ENCODE assay signal across 21 cellular contexts in genomic region chr18:59266019-59266369, GRCh38. TPM values are rescaled to one million over a fixed set of nuclear protein-coding genes. Genes with fewer than 3 reads are reported as not detected.
A peak's percentile ranks its signal among the peaks of the same experiment; 100 is the strongest.
DNase-seq lines count a peak whose midpoint lies in the region; ATAC-seq and TF ChIP-seq lines count a peak whose summit lies in the region.
"Had no signal": no experiment of that assay in that cellular context is flagged by ENCODE, and none has a peak within 500 bp of the region (broad histone marks: within the 10 kb centered on the region; RNA-seq: fewer than 3 reads in every experiment).

No MANE protein-coding gene starts in this region.

- H3K79me1 ChIP-seq in H9 (ENCODE audit: insufficient read depth, low read depth, low read length, poor library complexity, severe bottlenecking) = no peaks in the 10 kb centered on the region

- no peak overlapping the region for H2BK20ac ChIP-seq in H9 (ENCODE audit: low read depth, low read length, poor library complexity, severe bottlenecking)

- H3K9ac ChIP-seq in H9 (ENCODE audit: extremely low read depth, insufficient read length, low read length) = no peak overlapping the region

- CTCF ChIA-PET in activated CD8-positive, alpha-beta T cell treated with anti-CD3 and anti-CD28 coated beads for 36 hours (lab: Charles Lee) = interaction anchor here (1.1 to 3.1 kb wide), 2 partner anchors 10 to 17 kb away, joined by 3 to 12 read pairs; no protein-coding TSS in a partner anchor
- CTCF ChIA-PET in activated CD8-positive, alpha-beta T cell treated with anti-CD3 and anti-CD28 coated beads, Interleukin-2, amount 10 ng/mL, durations not matched to agents 7 days and 5 days (lab: Charles Lee) = interaction anchor here (1.3 to 1.8 kb wide), 3 partner anchors 9 to 122 kb away, joined by 3 to 5 read pairs (median 4); no protein-coding TSS in a partner anchor

- TF ChIP-seq CTCF in activated CD8-positive, alpha-beta T cell treated with anti-CD3 and anti-CD28 coated beads for 36 hours (IDR thresholded peaks at IDR 0.05) = no peak
- no peak for TF ChIP-seq CTCF in H9 (conservative IDR thresholded peaks at IDR 0.05)
- TF ChIP-seq CTCF in osteoblast (IDR thresholded peaks at IDR 0.05; ENCODE audit: extremely low read depth, low read depth, low read length) = no peak

- H3K79me2 ChIP-seq in H9 (ENCODE audit: insufficient read depth, low read length) = no peaks in the 10 kb centered on the region
- H3K79me2 ChIP-seq in osteoblast (ENCODE audit: insufficient read depth, low read length) = no peaks in the 10 kb centered on the region

- no peak overlapping the region for H2AK5ac ChIP-seq in H9 (ENCODE audit: insufficient read length, low read length)

- no peak for ATAC-seq in activated CD8-positive, alpha-beta T cell treated with anti-CD3 and anti-CD28 coated beads for 36 hours
- no peak for ATAC-seq in activated CD8-positive, alpha-beta T cell treated with anti-CD3 and anti-CD28 coated beads, Interleukin-2, amount 10 ng/mL, durations not matched to agents 7 days and 5 days
- no peak for ATAC-seq in effector memory CD8-positive, alpha-beta T cell (replicated peaks)
- ATAC-seq in HG03565 (IDR thresholded peaks at IDR 0.05; ENCODE audit: unreplicated experiment) = no peak
- no peak for ATAC-seq in GM18868 (IDR thresholded peaks at IDR 0.05; ENCODE audit: unreplicated experiment)
- ATAC-seq: sciatic nerve had no signal

- intact Hi-C loops in activated CD8-positive, alpha-beta T cell treated with anti-CD3 and anti-CD28 coated beads for 36 hours (cut with micrococcal nuclease) = loop anchor here (10.0 kb wide), 1 partner anchor 181 kb away; no protein-coding TSS in a partner anchor

- peak overlapping the region; percentile 48 for H3K4me3 Mint-ChIP-seq in activated CD8-positive, alpha-beta T cell treated with anti-CD3 and anti-CD28 coated beads for 36 hours
- no peak overlapping the region for H3K4me3 Mint-ChIP-seq in activated CD8-positive, alpha-beta T cell treated with anti-CD3 and anti-CD28 coated beads, Interleukin-2, amount 10 ng/mL, durations not matched to agents 7 days and 5 days
- H3K4me3 Mint-ChIP-seq in H9 = peak overlapping the region in 1 of 2 experiments; percentile 77; a peak in 2 of 5 replicates
- H3K4me3 Mint-ChIP-seq in effector memory CD8-positive, alpha-beta T cell = peak overlapping the region; percentile 48 to 62

- H3K9me3 Mint-ChIP-seq in activated CD8-positive, alpha-beta T cell treated with anti-CD3 and anti-CD28 coated beads for 36 hours = peaks cover 2% of the 10 kb centered on the region
- no peaks in the 10 kb centered on the region for H3K9me3 Mint-ChIP-seq in activated CD8-positive, alpha-beta T cell treated with anti-CD3 and anti-CD28 coated beads, Interleukin-2, amount 10 ng/mL, durations not matched to agents 7 days and 5 days (ENCODE audit: insufficient read depth)
- peaks cover 0 to 3% of the 10 kb centered on the region in 2 experiments; a peak in 3 of 5 replicates for H3K9me3 Mint-ChIP-seq in H9
- no peaks in the 10 kb centered on the region for H3K9me3 Mint-ChIP-seq in effector memory CD8-positive, alpha-beta T cell

- H3K18ac ChIP-seq in H9 (ENCODE audit: insufficient read length, low read depth, low read length) = no peak overlapping the region

- H3T11ph ChIP-seq in H9 (ENCODE audit: low read length) = no peak overlapping the region

- no peak overlapping the region for H3K27ac Mint-ChIP-seq in activated CD8-positive, alpha-beta T cell treated with anti-CD3 and anti-CD28 coated beads for 36 hours
- H3K27ac Mint-ChIP-seq in activated CD8-positive, alpha-beta T cell treated with anti-CD3 and anti-CD28 coated beads, Interleukin-2, amount 10 ng/mL, durations not matched to agents 7 days and 5 days = no peak overlapping the region
- no peak overlapping the region for H3K27ac Mint-ChIP-seq in H9
- H3K27ac Mint-ChIP-seq in effector memory CD8-positive, alpha-beta T cell = no peak overlapping the region

- no peak overlapping the region for H4K8ac ChIP-seq in H9 (replicated peaks; ENCODE audit: insufficient read length, low read depth, low read length)

- H2BK12ac ChIP-seq in H9 (ENCODE audit: insufficient read length, low read depth, low read length) = no peak overlapping the region

- H3K27me3 Mint-ChIP-seq in activated CD8-positive, alpha-beta T cell treated with anti-CD3 and anti-CD28 coated beads for 36 hours = peaks cover 82% of the 10 kb centered on the region
- peaks cover 80% of the 10 kb centered on the region for H3K27me3 Mint-ChIP-seq in activated CD8-positive, alpha-beta T cell treated with anti-CD3 and anti-CD28 coated beads, Interleukin-2, amount 10 ng/mL, durations not matched to agents 7 days and 5 days (ENCODE audit: low read depth)
- peaks cover 98% of the 10 kb centered on the region for H3K27me3 Mint-ChIP-seq in H9 (ENCODE audit: low read depth)
- peaks cover 73 to 90% of the 10 kb centered on the region in 2 donors for H3K27me3 Mint-ChIP-seq in effector memory CD8-positive, alpha-beta T cell

- H4K20me1 ChIP-seq in H9 (ENCODE audit: control insufficient read depth, insufficient read depth, insufficient read length) (no peaks in the 10 kb centered on the region), osteoblast (ENCODE audit: insufficient read depth, low read length) (no peaks in the 10 kb centered on the region)

- H3K4me1 ChIP-seq in H9 (ENCODE audit: insufficient read depth, low read length) (peaks cover 4% of the 10 kb centered on the region; the same call in 1 of the 2 replicates), osteoblast (ENCODE audit: insufficient read depth, low read length) (no peaks in the 10 kb centered on the region)
- H3K4me1 ChIP-seq: adrenal gland had no signal

- POLR2A ChIA-PET in activated CD8-positive, alpha-beta T cell treated with anti-CD3 and anti-CD28 coated beads for 36 hours (lab: Charles Lee) = no interaction called here
- POLR2A ChIA-PET in activated CD8-positive, alpha-beta T cell treated with anti-CD3 and anti-CD28 coated beads, Interleukin-2, amount 10 ng/mL, durations not matched to agents 7 days and 5 days (lab: Charles Lee) = no interaction called here

- no peak overlapping the region for H3K14ac ChIP-seq in H9 (ENCODE audit: insufficient read depth, low read length)

- no peak overlapping the region for H3K23ac ChIP-seq in H9 (ENCODE audit: insufficient read length, low read depth, low read length)

- no peak overlapping the region for H3K27ac ChIP-seq in H9 (ENCODE audit: insufficient read length, low read depth, low read length)
- H3K27ac ChIP-seq in osteoblast (ENCODE audit: low read depth, low read length) = no peak overlapping the region
- H3K27ac ChIP-seq: adrenal gland, pancreas had no signal

- H3K4me1 Mint-ChIP-seq in activated CD8-positive, alpha-beta T cell treated with anti-CD3 and anti-CD28 coated beads for 36 hours (ENCODE audit: low read depth) = peaks cover 18% of the 10 kb centered on the region
- peaks cover 18% of the 10 kb centered on the region for H3K4me1 Mint-ChIP-seq in activated CD8-positive, alpha-beta T cell treated with anti-CD3 and anti-CD28 coated beads, Interleukin-2, amount 10 ng/mL, durations not matched to agents 7 days and 5 days (ENCODE audit: low read depth)
- H3K4me1 Mint-ChIP-seq in H9 = peaks cover 25 to 33% of the 10 kb centered on the region in 2 experiments
- H3K4me1 Mint-ChIP-seq in effector memory CD8-positive, alpha-beta T cell (ENCODE audit: low read depth in 2 of 2) = peaks cover 7 to 16% of the 10 kb centered on the region in 2 donors

- H3K4me2 ChIP-seq in H9 (ENCODE audit: insufficient read depth, insufficient read length, low read length) = peak overlapping the region; percentile 66
- no peak overlapping the region for H3K4me2 ChIP-seq in osteoblast (ENCODE audit: insufficient read depth, low read length)

- DNase-seq in activated CD8-positive, alpha-beta T cell treated with anti-CD3 and anti-CD28 coated beads for 36 hours = no peak
- DNase-seq in activated CD8-positive, alpha-beta T cell treated with anti-CD3 and anti-CD28 coated beads, Interleukin-2, amount 10 ng/mL, durations not matched to agents 7 days and 5 days = no peak
- no peak for DNase-seq in H9
- no peak for DNase-seq in effector memory CD8-positive, alpha-beta T cell
- DNase-seq in osteoblast (ENCODE audit: insufficient read length, low spot score, missing footprints) = peak; percentile 75
- no peak for DNase-seq in 8988T
- DNase-seq: adrenal gland, cortex of kidney, DND-41, hippocampal formation, NCI-H1048, NCI-H187 treated with DMSO at 0.1 percent for 48 hours, SIG-M5 had no signal

- H2AFZ ChIP-seq in H9 (ENCODE audit: low read length) = no peak overlapping the region
- H2AFZ ChIP-seq in osteoblast (ENCODE audit: low read length) = no peak overlapping the region

- no peak overlapping the region for H3K4ac ChIP-seq in H9 (ENCODE audit: low read depth, low read length)

- no peak overlapping the region for H3K4me3 ChIP-seq in osteoblast (ENCODE audit: insufficient read depth, low read length)
- H3K4me3 ChIP-seq: lung had no signal

- H2BK5ac ChIP-seq in H9 (ENCODE audit: insufficient read length, low read length) = no peak overlapping the region

- no peaks in the 10 kb centered on the region for H3K36me3 Mint-ChIP-seq in activated CD8-positive, alpha-beta T cell treated with anti-CD3 and anti-CD28 coated beads for 36 hours (ENCODE audit: low read depth)
- no peaks in the 10 kb centered on the region for H3K36me3 Mint-ChIP-seq in activated CD8-positive, alpha-beta T cell treated with anti-CD3 and anti-CD28 coated beads, Interleukin-2, amount 10 ng/mL, durations not matched to agents 7 days and 5 days (ENCODE audit: low read depth)
- H3K36me3 Mint-ChIP-seq in H9 (ENCODE audit: insufficient read depth in 1 of 3, low read depth in 3 of 3) = no peaks in the 10 kb centered on the region; a peak in 1 of 7 replicates
- H3K36me3 Mint-ChIP-seq in effector memory CD8-positive, alpha-beta T cell (ENCODE audit: insufficient read depth) = no peaks in the 10 kb centered on the region

- H2BK120ac ChIP-seq in H9 (ENCODE audit: low read depth, low read length, poor library complexity, severe bottlenecking) = no peak overlapping the region

- H4K5ac ChIP-seq in H9 (ENCODE audit: insufficient read length, low read depth, low read length) = no peak overlapping the region

- peaks cover 14% of the 10 kb centered on the region for H3K23me2 ChIP-seq in H9 (ENCODE audit: insufficient read length, low read depth, low read length, poor library complexity, severe bottlenecking)

- WGBS in H9 (ENCODE audit: extremely low coverage, insufficient read length, low lambda C conversion rate) = no CpG with 5 or more reads among the region's 11 CpGs

- H3K36me3 ChIP-seq in osteoblast (ENCODE audit: insufficient read depth, low read length) = no peaks in the 10 kb centered on the region
- H3K36me3 ChIP-seq: adrenal gland, pancreas had no signal

- H3K9me3 ChIP-seq in H9 (ENCODE audit: control insufficient read depth, low read depth, low read length) = no peaks in the 10 kb centered on the region
- peaks cover 2% of the 10 kb centered on the region for H3K9me3 ChIP-seq in osteoblast (ENCODE audit: low read depth, low read length)
- H3K9me3 ChIP-seq: adrenal gland, pancreas had no signal

- no peak overlapping the region for H4K91ac ChIP-seq in H9 (ENCODE audit: insufficient read length, low read depth, low read length)

- peaks cover 76% of the 10 kb centered on the region for H3K27me3 ChIP-seq in H9 (ENCODE audit: insufficient read depth, low read length)
- peaks cover 84% of the 10 kb centered on the region for H3K27me3 ChIP-seq in osteoblast (ENCODE audit: insufficient read depth, low read length)

- H3K56ac ChIP-seq in H9 (ENCODE audit: insufficient read length, low read depth, low read length) = no peak overlapping the region

- H2BK15ac ChIP-seq in H9 (ENCODE audit: low read depth, low read length) = no peak overlapping the region

RNA-seq across cellular contexts. Expression of gene RAX, which starts 7.3 kb away (rescaled TPM):
- not detected for total RNA-seq in activated CD8-positive, alpha-beta T cell treated with anti-CD3 and anti-CD28 coated beads for 36 hours
- not detected for total RNA-seq in activated CD8-positive, alpha-beta T cell treated with anti-CD3 and anti-CD28 coated beads, Interleukin-2, amount 10 ng/mL, durations not matched to agents 7 days and 5 days
- total RNA-seq in H9 (2021) (0.37 TPM in 1 of 2 replicates, not detected in the other), osteoblast (not detected in 2 replicates)
- total RNA-seq: adrenal gland; bronchial epithelial cell; HT-29; lung; pancreas; sciatic nerve; T-helper 2 cell treated with Interferon-gamma antibody and Interleukin-4, amounts not matched to agents 100 ng/mL and 5 ng/mL, for 36 hours had no signal

RNA-seq across cellular contexts. Expression of gene GRP, which starts 46.0 kb away (rescaled TPM):
- not detected for total RNA-seq in activated CD8-positive, alpha-beta T cell treated with anti-CD3 and anti-CD28 coated beads for 36 hours
- total RNA-seq in activated CD8-positive, alpha-beta T cell treated with anti-CD3 and anti-CD28 coated beads, Interleukin-2, amount 10 ng/mL, durations not matched to agents 7 days and 5 days = not detected
- total RNA-seq in H9 (2021) = not detected in 2 replicates
- not detected in 2 replicates for total RNA-seq in osteoblast
- total RNA-seq: bronchial epithelial cell; HT-29; sciatic nerve; T-helper 2 cell treated with Interferon-gamma antibody and Interleukin-4, amounts not matched to agents 100 ng/mL and 5 ng/mL, for 36 hours had no signal

RNA-seq across cellular contexts. Expression of gene CPLX4, which starts 52.5 kb away (rescaled TPM):
- not detected for total RNA-seq in activated CD8-positive, alpha-beta T cell treated with anti-CD3 and anti-CD28 coated beads for 36 hours
- total RNA-seq in activated CD8-positive, alpha-beta T cell treated with anti-CD3 and anti-CD28 coated beads, Interleukin-2, amount 10 ng/mL, durations not matched to agents 7 days and 5 days = not detected
- total RNA-seq in H9 (2021) = not detected in 2 replicates
- not detected in 2 replicates for total RNA-seq in osteoblast
- total RNA-seq: adrenal gland; bronchial epithelial cell; HT-29; lung; sciatic nerve; T-helper 2 cell treated with Interferon-gamma antibody and Interleukin-4, amounts not matched to agents 100 ng/mL and 5 ng/mL, for 36 hours had no signal
